8 cellular contexts compared by ENCODE assay signal in the genomic region with DNA sequence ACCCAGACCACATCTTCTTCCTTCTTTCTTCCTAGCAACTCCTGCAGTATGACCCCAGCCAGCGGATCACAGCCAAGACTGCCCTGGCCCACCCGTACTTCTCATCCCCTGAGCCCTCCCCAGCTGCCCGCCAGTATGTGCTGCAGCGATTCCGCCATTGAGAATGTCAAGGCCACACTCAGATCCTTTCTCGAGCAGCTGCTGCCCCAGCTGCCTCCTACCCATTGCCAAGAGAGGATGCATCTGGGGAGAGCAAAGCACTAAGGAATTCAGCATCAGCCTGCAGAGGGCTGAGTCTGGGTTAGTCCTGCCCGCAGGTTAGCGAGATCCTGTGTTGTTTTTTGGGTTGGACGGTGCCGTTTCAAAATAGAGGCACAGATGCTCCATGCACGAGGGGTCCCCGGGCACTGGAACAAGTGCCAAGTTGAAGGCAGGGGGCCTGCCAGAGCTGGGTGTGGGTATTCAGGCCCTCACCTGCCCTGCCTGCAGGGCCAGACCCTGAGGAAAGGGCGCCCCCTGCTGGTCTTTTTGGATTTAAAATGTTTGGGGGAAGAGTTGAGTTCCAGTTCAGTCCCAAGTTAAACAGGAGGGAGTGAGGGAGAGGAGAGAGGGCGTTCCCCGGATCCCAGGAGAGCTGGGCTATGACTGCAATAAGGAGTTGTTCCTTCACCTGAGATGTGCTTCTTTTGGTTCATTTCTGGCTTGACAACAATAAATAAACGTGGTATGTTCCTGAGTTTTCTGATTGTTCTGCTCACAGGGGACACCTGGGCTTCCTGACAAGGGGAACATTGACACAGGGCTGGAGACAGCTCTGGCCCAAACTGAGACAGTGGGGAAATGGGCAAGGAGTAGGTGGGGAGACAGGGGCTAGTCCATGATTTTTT. TPM values are rescaled to one million over a fixed set of nuclear protein-coding genes. Genes with fewer than 3 reads are reported as not detected.
A peak's percentile ranks its signal among the peaks of the same experiment; 100 is the strongest.
DNase-seq lines count a peak whose midpoint lies in the region; ATAC-seq and TF ChIP-seq lines count a peak whose summit lies in the region.

No MANE protein-coding gene starts in this region.

- H3K4me3 Mint-ChIP-seq in HFFc6: no peak overlapping the region
- no peak overlapping the region for H3K4me3 Mint-ChIP-seq in activated CD8-positive, alpha-beta T cell treated with anti-CD3 and anti-CD28 coated beads for 36 hours

- H3K36me3 ChIP-seq in BE2C: no peaks in the 10 kb centered on the region
- H3K36me3 ChIP-seq in effector memory CD4-positive, alpha-beta T cell (ENCODE audit: control insufficient read depth, insufficient read depth, low read length): peaks cover 3% of the 10 kb centered on the region

- DNase-seq in BE2C (peak; percentile 88), HFFc6 (peak; percentile 47), NCI-H774 (lab: John Stamatoyannopoulos, UW) (peak; percentile 64), mucosa of gallbladder (ENCODE audit: low spot score) (peak; percentile 78)
- peak; percentile 89 for DNase-seq in activated CD8-positive, alpha-beta T cell treated with anti-CD3 and anti-CD28 coated beads for 36 hours
- DNase-seq in effector memory CD4-positive, alpha-beta T cell: peak; percentile 51 to 74 (median 60)
- DNase-seq in stimulated activated CD8-positive, alpha-beta memory T cell treated with anti-CD3 and anti-CD28 coated beads, Interleukin-7, amount 100 ng/mL, for 1 hour (ENCODE audit: low read depth in 2 of 2): peak; percentile 55 to 78

- no peak overlapping the region for H3K27ac Mint-ChIP-seq in HFFc6
- H3K27ac Mint-ChIP-seq in activated CD8-positive, alpha-beta T cell treated with anti-CD3 and anti-CD28 coated beads for 36 hours: no peak overlapping the region

- TF ChIP-seq CTCF in BE2C (IDR thresholded peaks at IDR 0.05; ENCODE audit: low read depth, low read length): peak; percentile 72
- peak; percentile 97 for TF ChIP-seq CTCF in HFFc6 (IDR thresholded peaks at IDR 0.05)
- TF ChIP-seq CTCF in activated CD8-positive, alpha-beta T cell treated with anti-CD3 and anti-CD28 coated beads for 36 hours (IDR thresholded peaks at IDR 0.05): peak; percentile 81

- no peaks in the 10 kb centered on the region; the same call in 1 of the 2 replicates for H3K9me3 Mint-ChIP-seq in HFFc6
- H3K9me3 Mint-ChIP-seq in activated CD8-positive, alpha-beta T cell treated with anti-CD3 and anti-CD28 coated beads for 36 hours: no peaks in the 10 kb centered on the region

- peaks cover 8% of the 10 kb centered on the region for H3K4me1 Mint-ChIP-seq in HFFc6 (ENCODE audit: low read depth)
- no peaks in the 10 kb centered on the region for H3K4me1 Mint-ChIP-seq in activated CD8-positive, alpha-beta T cell treated with anti-CD3 and anti-CD28 coated beads for 36 hours (ENCODE audit: low read depth)

- peaks cover 9% of the 10 kb centered on the region for H3K27me3 Mint-ChIP-seq in HFFc6 (ENCODE audit: insufficient read depth)
- no peaks in the 10 kb centered on the region for H3K27me3 Mint-ChIP-seq in activated CD8-positive, alpha-beta T cell treated with anti-CD3 and anti-CD28 coated beads for 36 hours

- intact Hi-C loops in activated CD8-positive, alpha-beta T cell treated with anti-CD3 and anti-CD28 coated beads for 36 hours (cut with micrococcal nuclease): no loop called here

- H3K4me1 ChIP-seq in BE2C: no peaks in the 10 kb centered on the region
- no peaks in the 10 kb centered on the region for H3K4me1 ChIP-seq in effector memory CD4-positive, alpha-beta T cell (ENCODE audit: control insufficient read depth, insufficient read depth, low read length, poor library complexity, severe bottlenecking)

- ATAC-seq in activated CD8-positive, alpha-beta T cell treated with anti-CD3 and anti-CD28 coated beads for 36 hours: peak; percentile 84
- no peak for ATAC-seq in HG02884 (IDR thresholded peaks at IDR 0.05; ENCODE audit: unreplicated experiment)

- peaks cover 10% of the 10 kb centered on the region for H3K36me3 Mint-ChIP-seq in HFFc6 (ENCODE audit: low read depth)
- no peaks in the 10 kb centered on the region for H3K36me3 Mint-ChIP-seq in activated CD8-positive, alpha-beta T cell treated with anti-CD3 and anti-CD28 coated beads for 36 hours (ENCODE audit: low read depth)

- no peak overlapping the region for H3K4me3 ChIP-seq in BE2C (ENCODE audit: low read depth, low read length)
- H3K4me3 ChIP-seq in effector memory CD4-positive, alpha-beta T cell (ENCODE audit: insufficient read depth, low read depth, low read length, poor library complexity, severe bottlenecking): no peak overlapping the region

- no peaks in the 10 kb centered on the region for H3K27me3 ChIP-seq in BE2C
- no peaks in the 10 kb centered on the region for H3K27me3 ChIP-seq in effector memory CD4-positive, alpha-beta T cell (replicated peaks; ENCODE audit: control insufficient read depth, insufficient read depth, low read length, poor library complexity, severe bottlenecking)

- H3K9me3 ChIP-seq in BE2C: no peaks in the 10 kb centered on the region
- H3K9me3 ChIP-seq in effector memory CD4-positive, alpha-beta T cell (ENCODE audit: control insufficient read depth, low read length): no peaks in the 10 kb centered on the region

- CTCF ChIA-PET in activated CD8-positive, alpha-beta T cell treated with anti-CD3 and anti-CD28 coated beads for 36 hours (lab: Charles Lee): interaction anchor here (0.5 to 15.1 kb wide), 40 partner anchors 7 to 328 kb away, joined by 3 to 165 read pairs (median 4); partner anchors contain the start of genes ACOX1, GALK1, MRPL38 and TEN1

- POLR2A ChIA-PET in activated CD8-positive, alpha-beta T cell treated with anti-CD3 and anti-CD28 coated beads for 36 hours (lab: Charles Lee): interaction anchor here (0.6 to 1.1 kb wide), 2 partner anchors 95 to 927 kb away, joined by 3 read pairs; no protein-coding TSS in a partner anchor

- no peak overlapping the region for H3K27ac ChIP-seq in effector memory CD4-positive, alpha-beta T cell (ENCODE audit: insufficient read depth, low read length, poor library complexity, severe bottlenecking)

RNA-seq across cellular contexts. Expression of gene CDK3, which starts 4.9 kb away (rescaled TPM):
- 4.1 TPM for polyA plus RNA-seq in BE2C (2012; ENCODE audit: insufficient read depth, insufficient read length, low read depth)
- total RNA-seq in HFFc6 (2021; fragmentation: NEBNext Ultra II Directional; extraction: Animal tissue kit (Norgen Biotek cat#: 25700)): 1 to 10 TPM; 1.9 to 2.9 (median 2.1) TPM
- 1 to 10 TPM; 3.8 to 4.1 TPM for total RNA-seq in activated CD8-positive, alpha-beta T cell treated with anti-CD3 and anti-CD28 coated beads for 36 hours
- total RNA-seq in mucosa of gallbladder: 11.9 TPM

RNA-seq across cellular contexts. Expression of gene EVPL, which starts 21.6 kb away (rescaled TPM):
- polyA plus RNA-seq in BE2C (2012; ENCODE audit: insufficient read depth, insufficient read length, low read depth): 0.94 TPM
- total RNA-seq in HFFc6 (2021; fragmentation: NEBNext Ultra II Directional; extraction: Animal tissue kit (Norgen Biotek cat#: 25700)): not detected
- under 1 TPM; 0.16 to 0.34 TPM for total RNA-seq in activated CD8-positive, alpha-beta T cell treated with anti-CD3 and anti-CD28 coated beads for 36 hours
- 14.9 TPM for total RNA-seq in mucosa of gallbladder

RNA-seq across cellular contexts. Expression of gene TEN1, which starts 26.5 kb away (rescaled TPM):
- polyA plus RNA-seq in BE2C (2012; ENCODE audit: insufficient read depth, insufficient read length, low read depth): 22.5 TPM
- 10 to 100 TPM; 13.3 to 15.4 (median 13.8) TPM for total RNA-seq in HFFc6 (2021; fragmentation: NEBNext Ultra II Directional; extraction: Animal tissue kit (Norgen Biotek cat#: 25700))
- total RNA-seq in activated CD8-positive, alpha-beta T cell treated with anti-CD3 and anti-CD28 coated beads for 36 hours: 10 to 100 TPM; 11.7 to 13.2 TPM
- 22.9 TPM for total RNA-seq in mucosa of gallbladder

RNA-seq across cellular contexts. Expression of gene ACOX1, which starts 26.5 kb away (rescaled TPM):
- polyA plus RNA-seq in BE2C (2012; ENCODE audit: insufficient read depth, insufficient read length, low read depth): 8.8 TPM
- 10 to 100 TPM; 40.4 to 47.2 (median 44.5) TPM for total RNA-seq in HFFc6 (2021; fragmentation: NEBNext Ultra II Directional; extraction: Animal tissue kit (Norgen Biotek cat#: 25700))
- total RNA-seq in activated CD8-positive, alpha-beta T cell treated with anti-CD3 and anti-CD28 coated beads for 36 hours: 10 to 100 TPM; 23.0 to 24.1 TPM
- total RNA-seq in mucosa of gallbladder: 102 TPM

Comparison
In these comparisons a context has a peak if more than half of its experiments do, and no peak if none do; other contexts are left out.
1. RNA of gene EVPL, which starts 21.6 kb away (total RNA-seq): 14.9 TPM in mucosa of gallbladder (single experiment); 0.16 to 0.34 TPM in activated CD8-positive, alpha-beta T cell treated with anti-CD3 and anti-CD28 coated beads for 36 hours and not detected in HFFc6; every median in the first group is over 10 times any median in the second.
2. Peak in every context shown above with its lines, with median percentiles within 50 percentile points of each other: DNase-seq and CTCF ChIP-seq.